In the genomic region with DNA sequence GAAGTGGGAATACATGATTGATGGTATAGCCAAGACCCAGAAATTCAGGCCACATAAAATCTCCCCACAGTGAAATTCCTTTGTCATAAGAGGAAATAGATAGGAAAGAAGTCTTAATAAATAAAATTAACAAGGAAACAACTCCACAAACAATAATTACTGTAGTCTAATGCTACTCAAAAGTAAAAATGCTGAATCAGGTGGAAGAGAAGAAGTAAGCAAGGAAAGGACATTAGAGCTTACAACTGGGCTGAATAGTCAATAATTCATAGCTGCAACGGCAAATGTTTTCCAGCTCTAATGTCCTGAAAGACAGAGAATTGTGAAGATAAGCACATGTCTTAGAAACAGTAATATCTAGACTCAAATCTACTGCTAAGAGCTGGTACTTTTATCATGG, we compare ENCODE assay signal across 8 cellular contexts.
"Had no signal": no experiment of that assay in that cellular context is flagged by ENCODE, and none has a peak within 500 bp of the region (broad histone marks: within the 10 kb centered on the region; RNA-seq: fewer than 3 reads in every experiment).

No MANE protein-coding gene starts in this region.

- H3K4me1 ChIP-seq: HAP-1 had no signal

- H3K9me3 ChIP-seq: HAP-1 had no signal

- H2AFZ ChIP-seq: GM23248 had no signal

- H3K36me3 ChIP-seq: HAP-1 had no signal

- ATAC-seq: HCT116 had no signal

- DNase-seq: GM23248, GOT3, H7, HFFc6, KG1 had no signal

- H3K27ac ChIP-seq: GM23248, HL-60 had no signal

- H3K9ac ChIP-seq: GM23248 had no signal

- H3K4me3 ChIP-seq: GM23248, HAP-1 had no signal
